1 cellular context compared by ENCODE assay signal in the genomic region with DNA sequence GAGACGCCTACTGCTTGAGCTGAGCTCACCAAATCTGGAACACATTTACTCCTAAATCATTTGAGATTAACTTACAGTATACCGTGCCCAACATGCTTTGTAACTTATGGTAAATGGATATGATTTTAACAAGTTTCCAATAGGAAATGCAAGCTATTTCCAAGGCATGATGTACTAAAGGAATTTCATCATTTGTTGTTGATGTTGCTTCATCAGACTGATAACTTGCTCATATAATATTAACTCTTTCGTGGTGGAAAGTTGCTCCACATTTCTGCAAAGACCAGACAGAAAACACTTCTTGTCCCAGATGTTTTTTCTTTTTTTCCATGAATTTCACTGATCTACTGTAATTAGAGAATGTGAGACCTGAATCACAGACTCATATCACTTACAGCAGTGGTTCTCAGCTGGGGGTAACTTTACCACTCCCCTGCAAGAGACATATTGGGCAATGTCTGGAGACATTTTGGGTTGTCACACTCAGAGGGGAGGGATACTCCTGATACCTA.
A peak's percentile ranks its signal among the peaks of the same experiment; 100 is the strongest.
TF ChIP-seq lines count a peak whose summit lies in the region.

No MANE protein-coding gene starts in this region.

TF ChIP-seq in HepG2, 621 proteins besides CTCF, POLR2A, EP300 and RAD21 (continued from another document):
- TF ChIP-seq ATF7 (IDR thresholded peaks at IDR 0.05) (peak; percentile 33; the same call in 1 of the 2 replicates), ATF7 (CRISPR knock-in tag; IDR thresholded peaks at IDR 0.05) (no peak), JUNB (CRISPR knock-in tag; IDR thresholded peaks at IDR 0.05; ENCODE audit: borderline replicate concordance) (no peak), GPN1 (CRISPR knock-in tag; IDR thresholded peaks at IDR 0.05; ENCODE audit: borderline replicate concordance) (no peak), ZBTB7B (CRISPR knock-in tag; IDR thresholded peaks at IDR 0.05) (no peak), SRSF4 (IDR thresholded peaks at IDR 0.05; ENCODE audit: low read depth, low read length, poor library complexity, severe bottlenecking) (no peak), CEBPB (IDR thresholded peaks at IDR 0.05; ENCODE audit: borderline replicate concordance, low read depth, low read length) (peak; percentile 88), CEBPG (CRISPR knock-in tag; IDR thresholded peaks at IDR 0.05) (peak; percentile 52; the same call in 1 of the 2 replicates)
- TF ChIP-seq, protein P1, sequence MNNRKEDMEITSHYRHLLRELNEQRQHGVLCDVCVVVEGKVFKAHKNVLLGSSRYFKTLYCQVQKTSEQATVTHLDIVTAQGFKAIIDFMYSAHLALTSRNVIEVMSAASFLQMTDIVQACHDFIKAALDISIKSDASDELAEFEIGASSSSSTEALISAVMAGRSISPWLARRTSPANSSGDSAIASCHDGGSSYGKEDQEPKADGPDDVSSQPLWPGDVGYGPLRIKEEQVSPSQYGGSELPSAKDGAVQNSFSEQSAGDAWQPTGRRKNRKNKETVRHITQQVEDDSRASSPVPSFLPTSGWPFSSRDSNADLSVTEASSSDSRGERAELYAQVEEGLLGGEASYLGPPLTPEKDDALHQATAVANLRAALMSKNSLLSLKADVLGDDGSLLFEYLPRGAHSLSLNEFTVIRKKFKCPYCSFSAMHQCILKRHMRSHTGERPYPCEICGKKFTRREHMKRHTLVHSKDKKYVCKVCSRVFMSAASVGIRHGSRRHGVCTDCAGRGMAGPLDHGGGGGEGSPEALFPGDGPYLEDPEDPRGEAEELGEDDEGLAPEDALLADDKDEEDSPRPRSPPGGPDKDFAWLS (CRISPR knock-in tag; IDR thresholded peaks at IDR 0.05; ENCODE audit: borderline replicate concordance): no peak
